Comparison of ENCODE assay signal across 33 cellular contexts in the genomic region with DNA sequence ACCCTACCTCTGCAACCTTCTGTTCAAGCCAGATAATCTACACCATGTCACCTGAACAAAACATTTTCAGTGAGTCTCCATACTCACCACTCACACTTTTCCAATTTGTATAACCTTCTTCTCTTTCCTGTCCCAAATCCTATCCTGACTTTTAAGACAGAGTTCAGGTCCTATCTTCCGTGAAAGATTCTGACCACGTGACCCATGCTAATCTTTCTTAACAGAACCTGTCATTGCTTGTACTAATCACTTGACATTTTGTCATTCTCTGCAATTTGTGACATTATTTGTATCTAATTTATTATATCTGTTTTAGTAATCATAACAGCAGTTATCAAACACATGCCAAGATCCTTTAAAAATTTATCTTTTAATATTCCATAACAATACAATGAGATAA.
"Had no signal": no experiment of that assay in that cellular context is flagged by ENCODE, and none has a peak within 500 bp of the region (broad histone marks: within the 10 kb centered on the region; RNA-seq: fewer than 3 reads in every experiment).

No MANE protein-coding gene starts in this region.

- H3K4me1 ChIP-seq: adrenal gland, body of pancreas, breast epithelium had no signal

- H3K36me3 ChIP-seq: adrenal gland, brain microvascular endothelial cell, breast epithelium had no signal

- H3K9me3 ChIP-seq: adrenal gland, body of pancreas, breast epithelium had no signal

- FAIRE-seq: astrocyte, TTC549 had no signal

- DNase-seq: activated B cell treated with CpG ODN at 0.5 μM for 24 hours; activated CD4-positive, alpha-beta memory T cell treated with anti-CD3 and anti-CD28 coated beads for 36 hours; activated CD4-positive, alpha-beta T cell treated with anti-CD3 and anti-CD28 coated beads for 4 hours; activated CD4-positive, alpha-beta T cell treated with anti-CD3 and anti-CD28 coated beads, Interleukin-2, amount 10 ng/mL, durations not matched to agents 24 days and 14 days; activated CD4-positive, alpha-beta T cell treated with anti-CD3 and anti-CD28 coated beads, Interleukin-2, amount 50 U/mL, for 1 hour; activated CD4-positive, alpha-beta T cell treated with anti-CD3 and anti-CD28 coated beads, Interleukin-2, amount 50 U/mL, for 4 hours; activated CD4-positive, CD25-positive, alpha-beta regulatory T cell treated with anti-CD3 and anti-CD28 coated beads, Interleukin-2, amount 50 U/mL, for 72 hours; activated CD8-positive, alpha-beta memory T cell treated with anti-CD3 and anti-CD28 coated beads, Interleukin-2, amount 50 U/mL, for 4 hours; activated CD8-positive, alpha-beta T cell treated with anti-CD3 and anti-CD28 coated beads for 36 hours; activated effector memory CD4-positive, alpha-beta T cell treated with anti-CD3 and anti-CD28 coated beads, Interleukin-2, amount 50 U/mL, for 16 hours; activated gamma-delta T cell treated with Interleukin-2 at 50 U/mL for 16 hours; activated naive CD4-positive, alpha-beta T cell; activated naive CD4-positive, alpha-beta T cell treated with anti-CD3 and anti-CD28 coated beads for 36 hours; activated naive CD4-positive, alpha-beta T cell treated with anti-CD3 and anti-CD28 coated beads, Interleukin-2, amount 50 U/mL, for 16 hours; activated naive CD8-positive, alpha-beta T cell treated with anti-CD3 and anti-CD28 coated beads for 36 hours; activated T-cell treated with anti-CD3 and anti-CD28 coated beads for 4 hours; activated T-cell treated with anti-CD3 and anti-CD28 coated beads, Interleukin-2, amount 50 U/mL, for 1 hour; activated T-cell treated with anti-CD3 and anti-CD28 coated beads, Interleukin-2, amount 50 U/mL, for 4 hours; activated T-cell treated with anti-CD3 and anti-CD28 coated beads, Interleukin-2, amount 50 U/mL, for 72 hours; adrenal gland; amniotic stem cell; aorta; body of pancreas; brain microvascular endothelial cell; central memory CD4-positive, alpha-beta T cell; T-helper 17 cell; T1000 had no signal

- H3K4me3 ChIP-seq: adrenal gland, body of pancreas, breast epithelium had no signal

- H3K27ac ChIP-seq: adrenal gland, body of pancreas, brain microvascular endothelial cell, breast epithelium, VCaP had no signal

- ATAC-seq: activated CD8-positive, alpha-beta T cell treated with anti-CD3 and anti-CD28 coated beads for 36 hours; activated naive CD4-positive, alpha-beta T cell treated with anti-CD3 and anti-CD28 coated beads, Interleukin-2, amount 50 U/mL, for 72 hours; activated T-cell treated with anti-CD3 and anti-CD28 coated beads, Interleukin-2, amount 50 U/mL, for 4 hours; activated T-cell treated with anti-CD3 and anti-CD28 coated beads, Interleukin-2, amount 50 U/mL, for 72 hours; activated T-helper 17 cell treated with anti-CD3 and anti-CD28 coated beads, Interleukin-2, amount 50 U/mL, for 72 hours; body of pancreas; T-helper 17 cell had no signal

- H3K27me3 ChIP-seq: adrenal gland, body of pancreas, brain microvascular endothelial cell, breast epithelium had no signal
